19 cellular contexts compared by ENCODE assay signal in genomic region chr15:65731926-65732325, GRCh38.
DNase-seq lines count a peak whose midpoint lies in the region; ATAC-seq and TF ChIP-seq lines count a peak whose summit lies in the region.
"Had no signal": no experiment of that assay in that cellular context is flagged by ENCODE, and none has a peak within 500 bp of the region (broad histone marks: within the 10 kb centered on the region; RNA-seq: fewer than 3 reads in every experiment).

No MANE protein-coding gene starts in this region.

- peaks cover 0 to 5% (median 2%) of the 10 kb centered on the region in 4 donors for H3K4me1 Mint-ChIP-seq in CD4-positive, alpha-beta memory T cell
- H3K4me1 Mint-ChIP-seq in neural progenitor cell = no peaks in the 10 kb centered on the region

- in situ Hi-C loops in IMR-90 (cut with MboI; ENCODE audit: low sequenced_read_pairs) = no loop called here

- H3K4me3 Mint-ChIP-seq in CD4-positive, alpha-beta memory T cell = no peak overlapping the region
- no peak overlapping the region for H3K4me3 Mint-ChIP-seq in neural progenitor cell
- H3K4me3 Mint-ChIP-seq: activated T-helper 1 cell treated with anti-CD3 and anti-CD28 coated beads, Interleukin-12 subunit alpha, Interleukin-12 subunit beta, Interleukin-2, Interleukin-4 antibody, amounts not matched to agents 30 ng/mL and 10 ng/mL and 1 ng/mL, durations not matched to agents 14 hours and 24 hours and 36 hours had no signal

- H3K27me3 ChIP-seq in CD4-positive, alpha-beta memory T cell (ENCODE audit: insufficient read depth, low read length) = no peaks in the 10 kb centered on the region
- no peaks in the 10 kb centered on the region for H3K27me3 ChIP-seq in IMR-90 (ENCODE audit: control insufficient read depth, insufficient read depth, low read length)
- H3K27me3 ChIP-seq in neural progenitor cell = no peaks in the 10 kb centered on the region
- H3K27me3 ChIP-seq: sigmoid colon had no signal

- H4K5ac ChIP-seq in IMR-90 (ENCODE audit: low read depth, low read length) = peak overlapping the region; percentile 51; the same call in 1 of the 2 replicates

- peak overlapping the region; percentile 47; the same call in 1 of the 2 replicates for H3K18ac ChIP-seq in IMR-90 (ENCODE audit: low read depth, low read length)

- H3K14ac ChIP-seq in IMR-90 (replicated peaks; ENCODE audit: low read depth, low read length) = no peak overlapping the region

- no peak overlapping the region for H3K23ac ChIP-seq in IMR-90 (ENCODE audit: low read depth, low read length)

- no peak overlapping the region for H2BK20ac ChIP-seq in IMR-90 (ENCODE audit: low read depth, low read length)

- no peaks in the 10 kb centered on the region for H3K79me2 ChIP-seq in neural progenitor cell (ENCODE audit: low read depth)

- H3K56ac ChIP-seq in IMR-90 (ENCODE audit: extremely low read depth, insufficient read depth, low read length) = no peak overlapping the region

- H2AFZ ChIP-seq in IMR-90 (replicated peaks; ENCODE audit: low read length, poor library complexity) (no peak overlapping the region), neural progenitor cell (replicated peaks) (no peak overlapping the region)

- no peaks in the 10 kb centered on the region for H3K9me3 ChIP-seq in CD4-positive, alpha-beta memory T cell (ENCODE audit: control insufficient read depth in 1 of 2, low read length in 2 of 2)
- H3K9me3 ChIP-seq in IMR-90 (ENCODE audit: control insufficient read depth, insufficient read depth, low read length) (no peaks in the 10 kb centered on the region), neural progenitor cell (ENCODE audit: low read depth) (no peaks in the 10 kb centered on the region)
- H3K9me3 ChIP-seq: left ventricle myocardium inferior, mucosa of descending colon, sigmoid colon had no signal

- 0 out of 2 replicates have a peak, but pooled peaks cover under 1% of the 10 kb centered on the region for H3K9me1 ChIP-seq in IMR-90 (ENCODE audit: insufficient read depth, low read length)

- H3K9me3 Mint-ChIP-seq in CD4-positive, alpha-beta memory T cell = no peaks in the 10 kb centered on the region
- H3K9me3 Mint-ChIP-seq in neural progenitor cell = no peaks in the 10 kb centered on the region
- H3K9me3 Mint-ChIP-seq: activated T-helper 1 cell treated with anti-CD3 and anti-CD28 coated beads, Interleukin-12 subunit alpha, Interleukin-12 subunit beta, Interleukin-2, Interleukin-4 antibody, amounts not matched to agents 30 ng/mL and 10 ng/mL and 1 ng/mL, durations not matched to agents 14 hours and 24 hours and 36 hours had no signal

- no peak for TF ChIP-seq RAD21 in IMR-90 (IDR thresholded peaks at IDR 0.05; ENCODE audit: low read length)

- H3F3A ChIP-seq in neural progenitor cell (ENCODE audit: low read depth) = no peaks in the 10 kb centered on the region

- no peak overlapping the region for H2AK5ac ChIP-seq in IMR-90 (ENCODE audit: low read depth, low read length)

- no peaks in the 10 kb centered on the region for H3K4me1 ChIP-seq in CD4-positive, alpha-beta memory T cell (ENCODE audit: insufficient read depth, low read length)
- H3K4me1 ChIP-seq in IMR-90 (ENCODE audit: control insufficient read depth, insufficient read depth, low read length) (peaks cover 6% of the 10 kb centered on the region; the same call in 1 of the 2 replicates), neural progenitor cell (no peaks in the 10 kb centered on the region)
- H3K4me1 ChIP-seq: left ventricle myocardium inferior, sigmoid colon had no signal

- H3K4ac ChIP-seq in IMR-90 (ENCODE audit: low read depth, low read length) = no peak overlapping the region

- H3K4me3 ChIP-seq in CD4-positive, alpha-beta memory T cell (ENCODE audit: low read length in 2 of 2) = no peak overlapping the region
- H3K4me3 ChIP-seq in IMR-90 (ENCODE audit: insufficient read depth, low read depth, low read length) (no peak overlapping the region), epithelial cell of esophagus (ENCODE audit: low read length) (peak overlapping the region; percentile 28), neural progenitor cell (no peak overlapping the region)
- H3K4me3 ChIP-seq: left ventricle myocardium inferior, mucosa of descending colon, sigmoid colon had no signal

- no peak overlapping the region for H3K27ac ChIP-seq in CD4-positive, alpha-beta memory T cell (ENCODE audit: low read depth, low read length)
- H3K27ac ChIP-seq in IMR-90 (ENCODE audit: insufficient read depth, low read length) (peak overlapping the region; percentile 59; the same call in 1 of the 2 replicates), neural progenitor cell (peak overlapping the region; percentile 3)
- H3K27ac ChIP-seq: left ventricle myocardium inferior, sigmoid colon had no signal

- no peak overlapping the region for H3K9ac ChIP-seq in IMR-90 (ENCODE audit: low read depth, low read length)
- H3K9ac ChIP-seq in neural progenitor cell = no peak overlapping the region

- H2AK9ac ChIP-seq in IMR-90 (replicated peaks; ENCODE audit: low read depth, low read length, poor library complexity) = no peak overlapping the region

- CTCF ChIA-PET in CD4-positive, alpha-beta memory T cell (lab: Charles Lee; ENCODE audit: partially characterized antibody) = no interaction called here
- CTCF ChIA-PET in IMR-90 (lab: Yijun Ruan, JAX) = no interaction called here

- H4K91ac ChIP-seq in IMR-90 (ENCODE audit: insufficient read depth, low read depth, low read length) = no peak overlapping the region

- peaks cover 24 to 53% of the 10 kb centered on the region in 2 donors for H3K36me3 Mint-ChIP-seq in CD4-positive, alpha-beta memory T cell
- H3K36me3 Mint-ChIP-seq in neural progenitor cell = peaks cover 2% of the 10 kb centered on the region

- intact Hi-C loops in CD4-positive, alpha-beta memory T cell (cut with micrococcal nuclease) = loop anchor here (5.0 kb wide), 1 partner anchor 95 kb away; no protein-coding TSS in a partner anchor
- intact Hi-C loops in IMR-90 (cut with micrococcal nuclease) = loop anchor here (5.0 kb wide), 1 partner anchor 140 kb away; no protein-coding TSS in a partner anchor

- H4K20me1 ChIP-seq in IMR-90 (ENCODE audit: insufficient read depth, low read length) (no peaks in the 10 kb centered on the region), neural progenitor cell (ENCODE audit: low read depth) (no peaks in the 10 kb centered on the region)

- no peaks in the 10 kb centered on the region for H3K27me3 Mint-ChIP-seq in CD4-positive, alpha-beta memory T cell
- no peaks in the 10 kb centered on the region for H3K27me3 Mint-ChIP-seq in neural progenitor cell (ENCODE audit: insufficient read depth, low read depth)

- dilution Hi-C loops in IMR-90 (cut with HindIII; ENCODE audit: low sequenced_read_pairs, unreplicated experiment) = no loop called here

- TF ChIP-seq POLR2A in IMR-90 (IDR thresholded peaks at IDR 0.05; ENCODE audit: low read depth, low read length) = no peak

- peak overlapping the region in 4 of 7 donors; percentile 1 to 82 (median 49) for H3K27ac Mint-ChIP-seq in CD4-positive, alpha-beta memory T cell
- H3K27ac Mint-ChIP-seq in neural progenitor cell = no peak overlapping the region
- H3K27ac Mint-ChIP-seq: activated T-helper 1 cell treated with anti-CD3 and anti-CD28 coated beads, Interleukin-12 subunit alpha, Interleukin-12 subunit beta, Interleukin-2, Interleukin-4 antibody, amounts not matched to agents 30 ng/mL and 10 ng/mL and 1 ng/mL, durations not matched to agents 14 hours and 24 hours and 36 hours had no signal

- H3K79me1 ChIP-seq in IMR-90 (ENCODE audit: low read depth in 1 of 2, low read length in 2 of 2) = no peaks in the 10 kb centered on the region

- H2BK5ac ChIP-seq in IMR-90 (ENCODE audit: low read depth, low read length, poor library complexity, severe bottlenecking) = peak overlapping the region; percentile 81

- H2BK120ac ChIP-seq in IMR-90 (ENCODE audit: low read depth, low read length) = no peak overlapping the region

- peaks cover 6% of the 10 kb centered on the region for H3K36me3 ChIP-seq in CD4-positive, alpha-beta memory T cell (ENCODE audit: insufficient read depth, low read length)
- H3K36me3 ChIP-seq in IMR-90 (ENCODE audit: control insufficient read depth, insufficient read depth, low read length) (peaks cover 7% of the 10 kb centered on the region), neural progenitor cell (no peaks in the 10 kb centered on the region)

- no peak overlapping the region for H2BK15ac ChIP-seq in IMR-90 (ENCODE audit: low read depth, low read length)

- peak overlapping the region; percentile 30; the same call in 1 of the 2 replicates for H3K4me2 ChIP-seq in IMR-90 (ENCODE audit: low read depth, low read length)
- H3K4me2 ChIP-seq in neural progenitor cell = no peak overlapping the region

- DNase-seq in CD4-positive, alpha-beta memory T cell = no peak
- DNase-seq in IMR-90 = peak; percentile 52
- DNase-seq in epithelial cell of esophagus (ENCODE audit: low read depth) = peak; percentile 15
- DNase-seq in neural progenitor cell (ENCODE audit: low spot score) = no peak
- DNase-seq in activated gamma-delta T cell (lab: John Stamatoyannopoulos, UW) = no peak
- no peak for DNase-seq in mucosa of gallbladder (ENCODE audit: low spot score)
- DNase-seq: activated CD4-positive, alpha-beta T cell treated with anti-CD3 and anti-CD28 coated beads for 4 hours; DMS79; effector memory CD4-positive, alpha-beta T cell; left ventricle myocardium inferior; mucosa of descending colon; NCI-H1092 treated with DMSO at 0.1 percent for 48 hours; NCI-H2081; NCI-H446; SHP77 treated with DMSO at 0.1 percent for 48 hours; sigmoid colon; T-helper 1 cell had no signal

- no peak overlapping the region for H4K8ac ChIP-seq in IMR-90 (ENCODE audit: low read depth in 2 of 2, low read length in 2 of 2)

- POLR2A ChIA-PET in CD4-positive, alpha-beta memory T cell (lab: Charles Lee; ENCODE audit: partially characterized antibody) = no interaction called here
- POLR2A ChIA-PET in IMR-90 (lab: Charles Lee; ENCODE audit: unreplicated experiment) = no interaction called here

- ATAC-seq in IMR-90 (ENCODE audit: low read depth) = peak; percentile 64
- ATAC-seq in HG03175 (IDR thresholded peaks at IDR 0.05; ENCODE audit: unreplicated experiment) = no peak
- ATAC-seq: mucosa of descending colon had no signal

- no TSS peak for BruUV-seq in IMR-90 (replicated peaks; lab: Mats Ljungman, UMichigan)

- TF ChIP-seq CTCF in IMR-90 (conservative IDR thresholded peaks at IDR 0.05; ENCODE audit: low read depth, low read length) = no peak
- no peak for TF ChIP-seq CTCF in epithelial cell of esophagus (IDR thresholded peaks at IDR 0.05; ENCODE audit: insufficient read depth, low read depth, low read length, missing control alignments)
- TF ChIP-seq CTCF in neural progenitor cell (IDR thresholded peaks at IDR 0.05) = no peak

TF ChIP-seq in IMR-90, 13 proteins besides CTCF, POLR2A, EP300 and RAD21 (continues in another document):
- no peak for TF ChIP-seq CEBPB (IDR thresholded peaks at IDR 0.05; ENCODE audit: low read depth, low read length)
- no peak for TF ChIP-seq CHD1 (IDR thresholded peaks at IDR 0.05; ENCODE audit: low read depth, low read length)

Comparison
In these comparisons a context has a peak if more than half of its experiments do, and no peak if none do; other contexts are left out.
1. DNase-seq: peak in IMR-90 (single experiment) and epithelial cell of esophagus (single experiment); none in CD4-positive, alpha-beta memory T cell (0 of 5), neural progenitor cell (single experiment), activated gamma-delta T cell (single experiment) and mucosa of gallbladder (single experiment).